Comparison of ENCODE assay signal across 12 cellular contexts in genomic region chr3:86989611-86990010, GRCh38. TPM values are rescaled to one million over a fixed set of nuclear protein-coding genes. Genes with fewer than 3 reads are reported as not detected.
A peak's percentile ranks its signal among the peaks of the same experiment; 100 is the strongest.
DNase-seq lines count a peak whose midpoint lies in the region; TF ChIP-seq lines count a peak whose summit lies in the region.
"Had no signal": no experiment of that assay in that cellular context is flagged by ENCODE, and none has a peak within 500 bp of the region (broad histone marks: within the 10 kb centered on the region; RNA-seq: fewer than 3 reads in every experiment).

No MANE protein-coding gene starts in this region.

- no peak for TF ChIP-seq EP300 in sigmoid colon (IDR thresholded peaks at IDR 0.05)

- peak; percentile 65 for DNase-seq in DMS114 treated with DMSO at 0.1 percent for 48 hours (lab: John Stamatoyannopoulos, UW; ENCODE audit: unreplicated experiment)
- DNase-seq in adipocyte (ENCODE audit: low read depth): peak; percentile 65
- no peak for DNase-seq in sigmoid colon
- DNase-seq in T-helper 9 cell: no peak
- no peak for DNase-seq in NCI-H2196 (lab: John Stamatoyannopoulos, UW; ENCODE audit: unreplicated experiment)
- DNase-seq in hepatic stellate cell (ENCODE audit: low spot score): no peak
- no peak for DNase-seq in NCI-H226
- DNase-seq: activated effector memory CD4-positive, alpha-beta T cell treated with anti-CD3 and anti-CD28 coated beads, Interleukin-2, amount 50 U/mL, for 16 hours; CD4-positive, alpha-beta T cell; MM.1S; natural killer cell had no signal

- peak overlapping the region; percentile 95 for H3K9ac ChIP-seq in adipocyte (ENCODE audit: low read length)

- TF ChIP-seq POLR2A in sigmoid colon (IDR thresholded peaks at IDR 0.05): no peak

- no peaks in the 10 kb centered on the region for H3K9me3 ChIP-seq in adipocyte (ENCODE audit: control insufficient read depth, low read length)
- no peaks in the 10 kb centered on the region for H3K9me3 ChIP-seq in sigmoid colon

- H3K36me3 ChIP-seq in adipocyte (ENCODE audit: control insufficient read depth, insufficient read depth, low read length, severe bottlenecking) (peaks cover 3% of the 10 kb centered on the region), sigmoid colon (no peaks in the 10 kb centered on the region)

- 62 to 65% methylated on average over 7 of the region's 7 CpGs for WGBS in sigmoid colon, 2 donors

- peaks cover 42% of the 10 kb centered on the region for H3K4me1 ChIP-seq in adipocyte (ENCODE audit: control insufficient read depth, insufficient read depth, low read length)
- peaks cover 0 to 43% (median 29%) of the 10 kb centered on the region in 4 donors for H3K4me1 ChIP-seq in sigmoid colon

- peak overlapping the region; percentile 95 for H3K4me3 ChIP-seq in adipocyte (ENCODE audit: low read length)
- peak overlapping the region; percentile 72 for H3K4me3 ChIP-seq in iPS-11a (ENCODE audit: low read depth, low read length)
- H3K4me3 ChIP-seq in sigmoid colon: peak overlapping the region; percentile 76 to 84 (median 80)

- H3K27me3 ChIP-seq in adipocyte (replicated peaks; ENCODE audit: control insufficient read depth, insufficient read depth, low read length) (no peaks in the 10 kb centered on the region), sigmoid colon (no peaks in the 10 kb centered on the region)

- intact Hi-C loops in sigmoid colon (cut with DNase I): loop anchor here (2.0 to 5.0 kb wide), 2 partner anchors 99 to 197 kb away; no protein-coding TSS in a partner anchor

- no peak for TF ChIP-seq CTCF in sigmoid colon (IDR thresholded peaks at IDR 0.05)

- H3K27ac ChIP-seq in sigmoid colon: peak overlapping the region; percentile 85 to 98 (median 92)

RNA-seq across cellular contexts. Expression of gene VGLL3, which starts 1.3 kb away (rescaled TPM):
- 10 to 100 TPM; 24.0 to 35.0 (median 31.6) TPM for total RNA-seq in sigmoid colon
- polyA plus RNA-seq in sigmoid colon: 1 to 10 TPM in 2 of 3 donors, under 1 TPM in 1; 0.23 to 4.8 (median 1.4) TPM
- total RNA-seq: CD4-positive, alpha-beta T cell; natural killer cell had no signal

Comparison
In these comparisons a context has a peak if more than half of its experiments do, and no peak if none do; other contexts are left out.
1. DNase-seq: peak in DMS114 treated with DMSO at 0.1 percent for 48 hours (single experiment) and adipocyte (single experiment); none in sigmoid colon (single experiment), T-helper 9 cell (single experiment), NCI-H2196 (single experiment), hepatic stellate cell (single experiment) and NCI-H226 (single experiment).
2. Peak in every context shown above with its lines, with median percentiles within 50 percentile points of each other: H3K4me3 ChIP-seq.